In genomic region chr19:18878858-18879578, GRCh38 we compare ENCODE assay signal across 2 cellular contexts.
TF ChIP-seq lines count a peak whose summit lies in the region.

No MANE protein-coding gene starts in this region.

TF ChIP-seq in IMR-90, 13 proteins besides CTCF, POLR2A, EP300 and RAD21:
- TF ChIP-seq NFE2L2 (IDR thresholded peaks at IDR 0.05; ENCODE audit: low read depth, low read length) (no peak), USF2 (IDR thresholded peaks at IDR 0.05; ENCODE audit: low read depth, low read length) (no peak), CEBPB (IDR thresholded peaks at IDR 0.05; ENCODE audit: low read depth, low read length) (no peak), MAZ (IDR thresholded peaks at IDR 0.05; ENCODE audit: borderline replicate concordance, low read depth, low read length) (no peak)

TF ChIP-seq in K562, 482 proteins besides CTCF, POLR2A, EP300 and RAD21:
- TF ChIP-seq FOS (IDR thresholded peaks at IDR 0.05; ENCODE audit: extremely low read depth, insufficient read length) = no peak
- no peak for TF ChIP-seq ZNF507 (tag; conservative IDR thresholded peaks at IDR 0.05)
- peak; percentile 34; the same call in 1 of the 2 replicates for TF ChIP-seq EGR1 (conservative IDR thresholded peaks at IDR 0.05)
- TF ChIP-seq ARNT (IDR thresholded peaks at IDR 0.05) = no peak
- no peak for TF ChIP-seq ZBTB33 (CRISPR knock-in tag; IDR thresholded peaks at IDR 0.05)
- TF ChIP-seq ZBTB26 (CRISPR knock-in tag; IDR thresholded peaks at IDR 0.05) = no peak
- no peak for TF ChIP-seq ZNF644 (tag; IDR thresholded peaks at IDR 0.05; ENCODE audit: low read depth)
- no peak for TF ChIP-seq TAF7 (tag; IDR thresholded peaks at IDR 0.05)
- no peak for TF ChIP-seq RFX5 (IDR thresholded peaks at IDR 0.05; ENCODE audit: low read depth, low read length)
- no peak for TF ChIP-seq SRSF7 (optimal IDR thresholded peaks at IDR 0.05; ENCODE audit: low read depth, low read length)
- 0 out of 2 replicates have a peak, but pooled peaks have one; percentile 24 for TF ChIP-seq MAX (CRISPR knock-in tag; IDR thresholded peaks at IDR 0.05)
- TF ChIP-seq HDAC8 (tag; IDR thresholded peaks at IDR 0.05) = no peak
- no peak for TF ChIP-seq SNAPC5 (CRISPR knock-in tag; IDR thresholded peaks at IDR 0.05)
- no peak for TF ChIP-seq SMARCA5 (IDR thresholded peaks at IDR 0.05)
- TF ChIP-seq ZNF24 (IDR thresholded peaks at IDR 0.05) = no peak
- TF ChIP-seq FOXO4 (CRISPR knock-in tag; IDR thresholded peaks at IDR 0.05) = no peak
- TF ChIP-seq TAF1 (IDR thresholded peaks at IDR 0.05; ENCODE audit: control insufficient read depth, extremely low read depth, insufficient read depth, low read length, severe bottlenecking) = no peak
- peak; percentile 28; the same call in 1 of the 2 replicates for TF ChIP-seq POLR2G (IDR thresholded peaks at IDR 0.05; ENCODE audit: low read depth, low read length)
- TF ChIP-seq PATZ1 (CRISPR knock-in tag; IDR thresholded peaks at IDR 0.05; ENCODE audit: borderline replicate concordance) = no peak
- no peak for TF ChIP-seq POLR2AphosphoS2 (IDR thresholded peaks at IDR 0.05; ENCODE audit: low read length)
- TF ChIP-seq PREB (CRISPR knock-in tag; IDR thresholded peaks at IDR 0.05) = no peak
- no peak for TF ChIP-seq ZNF398 (CRISPR knock-in tag; IDR thresholded peaks at IDR 0.05)
- no peak for TF ChIP-seq TBL1XR1 (IDR thresholded peaks at IDR 0.05; ENCODE audit: low read length in 2 of 2)
- no peak for TF ChIP-seq ZNF586 (CRISPR knock-in tag; conservative IDR thresholded peaks at IDR 0.05)
- no peak for TF ChIP-seq ZNF134 (CRISPR knock-in tag; conservative IDR thresholded peaks at IDR 0.05)
- no peak for TF ChIP-seq ZBTB1 (CRISPR knock-in tag; IDR thresholded peaks at IDR 0.05; ENCODE audit: borderline replicate concordance, low read depth)
